In the genomic region with DNA sequence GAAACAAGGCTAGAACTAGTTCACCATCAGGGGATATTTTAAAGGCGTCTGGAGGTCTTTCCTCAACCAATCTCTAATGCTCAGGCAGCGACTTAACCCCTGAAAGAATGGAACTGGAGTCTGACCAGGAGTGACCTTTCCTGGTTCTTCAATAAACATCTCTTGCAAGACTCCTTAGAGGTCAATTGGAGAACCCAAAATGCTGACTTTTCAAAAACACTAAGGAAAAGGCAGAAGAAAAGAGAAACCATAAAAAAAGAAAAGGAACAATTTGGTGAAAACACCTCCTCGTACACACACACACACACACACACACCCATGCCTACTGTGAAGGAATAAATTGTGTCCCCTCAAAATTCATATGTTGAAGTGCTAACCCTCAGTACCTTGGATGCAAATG, we compare ENCODE assay signal across 9 cellular contexts. TPM values are rescaled to one million over a fixed set of nuclear protein-coding genes. Genes with fewer than 3 reads are reported as not detected.
"Had no signal": no experiment of that assay in that cellular context is flagged by ENCODE, and none has a peak within 500 bp of the region (broad histone marks: within the 10 kb centered on the region; RNA-seq: fewer than 3 reads in every experiment).

No MANE protein-coding gene starts in this region.

- H3K4me1 Mint-ChIP-seq: IgD-negative memory B cell had no signal

- H3K9me3 Mint-ChIP-seq: H9 had no signal

- DNase-seq: GM23248, H9, HCEC 1CT, KG1 had no signal

- H3K36me3 Mint-ChIP-seq: IgD-negative memory B cell had no signal

- H3K4me3 Mint-ChIP-seq: H9, IgD-negative memory B cell had no signal

- FAIRE-seq: H1, H54 had no signal

- H3K4me3 ChIP-seq: GM23248 had no signal

- H2AFZ ChIP-seq: GM23248 had no signal

- H3K27ac ChIP-seq: GM23248, HL-60 had no signal

- H3K9ac ChIP-seq: GM23248 had no signal

RNA-seq across cellular contexts. Expression of gene TIMD4, which starts 12.3 kb away (rescaled TPM):
- total RNA-seq: GM23248, H1, H9, HT1080 had no signal
- polyA plus RNA-seq: GM23248, H1, IgD-negative memory B cell had no signal
